8 cellular contexts compared by ENCODE assay signal in genomic region chr3:180601688-180602666, GRCh38. TPM values are rescaled to one million over a fixed set of nuclear protein-coding genes. Genes with fewer than 3 reads are reported as not detected.
A peak's percentile ranks its signal among the peaks of the same experiment; 100 is the strongest.
DNase-seq lines count a peak whose midpoint lies in the region; ATAC-seq, FAIRE-seq and TF ChIP-seq lines count a peak whose summit lies in the region.

Gene TTC14, plus strand, starts transcription at chr3:180602163. Its CDS starts 99 bp downstream, at chr3:180602262.

- no peak for TF ChIP-seq CTCF in VCaP (conservative IDR thresholded peaks at IDR 0.05)
- no peak for TF ChIP-seq CTCF in breast epithelium (IDR thresholded peaks at IDR 0.05)

- peak; percentile 93 for DNase-seq in NCI-H2196 (lab: John Stamatoyannopoulos, UW; ENCODE audit: unreplicated experiment)
- DNase-seq in breast epithelium (ENCODE audit: low spot score in 2 of 2): peak; percentile 77 to 86
- peak; percentile 94 for DNase-seq in iPS-NIHi11 (ENCODE audit: low spot score)
- peak; percentile 96 for DNase-seq in small intestine

- ATAC-seq in GM18867 (IDR thresholded peaks at IDR 0.05; ENCODE audit: unreplicated experiment) (peak; percentile 97), HG03103 (IDR thresholded peaks at IDR 0.05; ENCODE audit: low read depth, unreplicated experiment) (peak; percentile 97)

- H2AFZ ChIP-seq in ACC112 (ENCODE audit: low read length, unreplicated experiment): peak within 1 kb of the TSS; percentile 96

- H3K9me3 ChIP-seq in breast epithelium: no peaks in the 10 kb centered on the region
- H3K9me3 ChIP-seq in small intestine (ENCODE audit: control insufficient read depth, low read depth): no peaks in the 10 kb centered on the region

- H3K4me3 ChIP-seq in ACC112 (ENCODE audit: low read depth, low read length): peak within 1 kb of the TSS; percentile 94
- H3K4me3 ChIP-seq in breast epithelium: peak within 1 kb of the TSS; percentile 89 to 95 (median 94)
- H3K4me3 ChIP-seq in small intestine (ENCODE audit: low read depth in 1 of 2, low read length in 2 of 2): peak within 1 kb of the TSS; percentile 77 to 89

- intact Hi-C loops in breast epithelium (cut with DNase I; ENCODE audit: low total_unique reads): no loop called here

- no peak for FAIRE-seq in small intestine (lab: Jason Lieb, UNC)

- H3K27me3 ChIP-seq in ACC112 (ENCODE audit: insufficient read depth, low read length) (no peaks in the 10 kb centered on the region), breast epithelium (no peaks in the 10 kb centered on the region), small intestine (ENCODE audit: control insufficient read depth in 2 of 2, insufficient read depth in 2 of 2, low read length in 2 of 2) (peaks cover 0 to 2% of the 10 kb centered on the region in 2 donors)

- peaks cover 22% of the 10 kb centered on the region for H3K79me2 ChIP-seq in ACC112 (ENCODE audit: control insufficient read depth, insufficient read depth, low read length, unreplicated experiment)

- H3K36me3 ChIP-seq in ACC112 (ENCODE audit: insufficient read depth, low read length) (peaks cover 19% of the 10 kb centered on the region), breast epithelium (peaks cover 6% of the 10 kb centered on the region), small intestine (ENCODE audit: control insufficient read depth in 2 of 2, insufficient read depth in 2 of 2, low read length in 2 of 2) (peaks cover 0 to 8% of the 10 kb centered on the region in 2 donors)

- peak within 1 kb of the TSS; percentile 72 for H3K27ac ChIP-seq in ACC112 (ENCODE audit: low read depth, low read length)
- peak within 1 kb of the TSS; percentile 68 for H3K27ac ChIP-seq in VCaP
- H3K27ac ChIP-seq in breast epithelium: peak within 1 kb of the TSS; percentile 67 to 74
- H3K27ac ChIP-seq in small intestine (ENCODE audit: low read depth in 1 of 2, low read length in 1 of 2): peak within 1 kb of the TSS; percentile 78 to 96

- 3 to 5% (median 3%) methylated on average over 70 of the region's 70 CpGs for WGBS in small intestine, 3 donors

- peaks cover 10% of the 10 kb centered on the region for H3K4me1 ChIP-seq in ACC112 (ENCODE audit: control insufficient read depth, insufficient read depth, low read length, unreplicated experiment)
- no peaks in the 10 kb centered on the region for H3K4me1 ChIP-seq in breast epithelium
- no peaks in the 10 kb centered on the region for H3K4me1 ChIP-seq in small intestine (ENCODE audit: control insufficient read depth in 2 of 2, insufficient read depth in 1 of 2, low read depth in 1 of 2, low read length in 1 of 2)

- TF ChIP-seq POLR2A in breast epithelium (IDR thresholded peaks at IDR 0.05): no peak

RNA-seq across cellular contexts. Expression of gene TTC14, which starts in this region (rescaled TPM):
- 100 to 1,000 TPM in 2 of 3 donors, 10 to 100 TPM in 1; 66.1 to 122 (median 101) TPM for total RNA-seq in breast epithelium
- 10 to 100 TPM in 1 of 3 donors, 1 to 10 TPM in 2; 4.3 to 10.3 (median 6.3) TPM for polyA plus RNA-seq in small intestine

Comparison
In these comparisons a context has a peak if more than half of its experiments do, and no peak if none do; other contexts are left out.
1. Peak in every context shown above with its lines: DNase-seq, ATAC-seq, H3K4me3 ChIP-seq and H3K27ac ChIP-seq.